27 cellular contexts compared by ENCODE assay signal in genomic region chr4:2264481-2265041, GRCh38. TPM values are rescaled to one million over a fixed set of nuclear protein-coding genes. Genes with fewer than 3 reads are reported as not detected.
DNase-seq lines count a peak whose midpoint lies in the region; ATAC-seq, FAIRE-seq and TF ChIP-seq lines count a peak whose summit lies in the region.
"Had no signal": no experiment of that assay in that cellular context is flagged by ENCODE, and none has a peak within 500 bp of the region (broad histone marks: within the 10 kb centered on the region; RNA-seq: fewer than 3 reads in every experiment).

No MANE protein-coding gene starts in this region.

- no peaks in the 10 kb centered on the region; the same call in 2 of the 3 replicates for H3K36me3 Mint-ChIP-seq in GM23338 (ENCODE audit: low read depth)
- H3K36me3 Mint-ChIP-seq: activated naive CD8-positive, alpha-beta T cell treated with anti-CD3 and anti-CD28 coated beads, Interleukin-2, amount 10 ng/mL, durations not matched to agents 7 days and 5 days; IgD-negative memory B cell; natural killer cell had no signal

- H3K27ac ChIP-seq in heart right ventricle, result no peak overlapping the region
- H3K27ac ChIP-seq in RWPE2 (ENCODE audit: poor library complexity, severe bottlenecking), result no peak overlapping the region
- no peak overlapping the region for H3K27ac ChIP-seq in kidney (ENCODE audit: low read depth in 2 of 2, low read length in 2 of 2)
- H3K27ac ChIP-seq in upper lobe of right lung, result peak overlapping the region; percentile 71
- H3K27ac ChIP-seq in GM23338 (ENCODE audit: low read depth), result no peak overlapping the region
- H3K27ac ChIP-seq: left lung had no signal

- H3F3A ChIP-seq in GM23338 (replicated peaks; ENCODE audit: low read depth), result no peaks in the 10 kb centered on the region

- no peak overlapping the region for H3K4me3 Mint-ChIP-seq in GM23338
- H3K4me3 Mint-ChIP-seq: activated naive CD8-positive, alpha-beta T cell treated with anti-CD3 and anti-CD28 coated beads, Interleukin-2, amount 10 ng/mL, durations not matched to agents 7 days and 5 days; HFFc6; natural killer cell had no signal

- WGBS in heart right ventricle, 2 donors, result 83 to 95% methylated on average over 4 to 6 of the region's 6 CpGs

- H3K9me3 ChIP-seq in heart right ventricle (no peaks in the 10 kb centered on the region), RWPE2 (ENCODE audit: severe bottlenecking) (no peaks in the 10 kb centered on the region), kidney (ENCODE audit: control insufficient read depth in 1 of 2, low read length in 2 of 2) (no peaks in the 10 kb centered on the region), upper lobe of right lung (no peaks in the 10 kb centered on the region)
- H3K9me3 ChIP-seq: left lung, upper lobe of left lung had no signal

- no peaks in the 10 kb centered on the region for H4K20me1 ChIP-seq in GM23338 (replicated peaks; ENCODE audit: insufficient read depth)

- H3K9me2 ChIP-seq in GM23338 (ENCODE audit: insufficient read depth), result no peaks in the 10 kb centered on the region

- H2AFZ ChIP-seq in GM23338, result no peak overlapping the region

- no peaks in the 10 kb centered on the region for H3K9me3 Mint-ChIP-seq in GM23338
- H3K9me3 Mint-ChIP-seq: activated naive CD8-positive, alpha-beta T cell treated with anti-CD3 and anti-CD28 coated beads, Interleukin-2, amount 10 ng/mL, durations not matched to agents 7 days and 5 days; HFFc6; IgD-negative memory B cell; immature natural killer cell; natural killer cell had no signal

- H3K9ac ChIP-seq in kidney (ENCODE audit: low read length in 2 of 2), result no peak overlapping the region

- H3K27me3 ChIP-seq in heart right ventricle, result no peaks in the 10 kb centered on the region
- H3K27me3 ChIP-seq in RWPE2 (ENCODE audit: insufficient read depth, poor library complexity, severe bottlenecking), result no peaks in the 10 kb centered on the region
- H3K27me3 ChIP-seq in upper lobe of right lung, result no peaks in the 10 kb centered on the region
- H3K27me3 ChIP-seq in GM23338 (ENCODE audit: insufficient read depth), result 0 out of 2 replicates have a peak, but pooled peaks cover 4% of the 10 kb centered on the region
- H3K27me3 ChIP-seq: dorsolateral prefrontal cortex, left lung, upper lobe of left lung had no signal

- DNase-seq in Right ventricle myocardium superior (peak; percentile 39), heart right ventricle (no peak), RWPE2 (ENCODE audit: low spot score) (peak; percentile 52), kidney (peak; percentile 71), upper lobe of right lung (no peak), HuH-7.5 (ENCODE audit: low spot score) (no peak), GM23338 (ENCODE audit: low spot score) (no peak)
- DNase-seq: activated CD8-positive, alpha-beta memory T cell treated with anti-CD3 and anti-CD28 coated beads for 24 hours; activated effector memory CD4-positive, alpha-beta T cell treated with Interleukin-2 at 50 U/mL for 16 hours; DND-41; HFFc6; hippocampal formation; immature natural killer cell; natural killer cell; NCI-H1092; NCI-H187 treated with DMSO at 0.1 percent for 48 hours; OCI-M1; retina; stimulated activated CD4-positive, alpha-beta T cell treated with anti-CD3 and anti-CD28 coated beads, Interleukin-2, amount 100 ng/mL, for 48 hours had no signal

- ATAC-seq in Right ventricle myocardium superior (ENCODE audit: poor library complexity), result no peak
- ATAC-seq in heart right ventricle, result no peak
- ATAC-seq in RWPE2 (ENCODE audit: low read depth), result no peak
- no peak for ATAC-seq in upper lobe of right lung
- no peak for ATAC-seq in HG02840 (IDR thresholded peaks at IDR 0.05; ENCODE audit: low FRiP score, unreplicated experiment)
- no peak for ATAC-seq in GM23338
- ATAC-seq: left lung, natural killer cell had no signal

- intact Hi-C loops in Right ventricle myocardium superior (cut with DNase I) (loop anchor here (10.0 kb wide), 1 partner anchor 150 kb away; the partner anchor contains the start of genes CFAP99 and ZFYVE28), heart right ventricle (cut with DNase I) (loop anchor here in 6 of 10 donors (5.0 to 10.0 kb wide), 2 partner anchors 150 to 153 kb away; partner anchors contain the start of genes CFAP99 (in 6 of the 6) and ZFYVE28 (in 6 of the 6)), kidney (cut with DNase I) (no loop called here), upper lobe of right lung (cut with DNase I) (no loop called here)

- H3K4me3 ChIP-seq in heart right ventricle, result no peak overlapping the region
- no peak overlapping the region for H3K4me3 ChIP-seq in RWPE2 (ENCODE audit: severe bottlenecking)
- H3K4me3 ChIP-seq in kidney (ENCODE audit: low read length in 2 of 2), result no peak overlapping the region
- H3K4me3 ChIP-seq in upper lobe of right lung, result no peak overlapping the region
- no peak overlapping the region for H3K4me3 ChIP-seq in GM23338
- H3K4me3 ChIP-seq: left lung, upper lobe of left lung had no signal

- H3K36me3 ChIP-seq in heart right ventricle, result peaks cover 0 to 3% (median 0%) of the 10 kb centered on the region in 9 donors
- peaks cover 4% of the 10 kb centered on the region; the same call in 1 of the 2 replicates for H3K36me3 ChIP-seq in RWPE2 (ENCODE audit: low read depth)
- H3K36me3 ChIP-seq in kidney (ENCODE audit: control insufficient read depth in 1 of 2, insufficient read depth in 2 of 2, low read length in 2 of 2), result no peaks in the 10 kb centered on the region
- no peaks in the 10 kb centered on the region for H3K36me3 ChIP-seq in upper lobe of right lung
- H3K36me3 ChIP-seq in GM23338 (ENCODE audit: insufficient read depth), result no peaks in the 10 kb centered on the region
- H3K36me3 ChIP-seq: left lung had no signal

- peaks cover 23 to 71% (median 46%) of the 10 kb centered on the region in 9 donors for H3K4me1 ChIP-seq in heart right ventricle
- peaks cover 4% of the 10 kb centered on the region for H3K4me1 ChIP-seq in RWPE2 (ENCODE audit: insufficient read depth, poor library complexity, severe bottlenecking)
- H3K4me1 ChIP-seq in kidney (ENCODE audit: control insufficient read depth in 1 of 2, insufficient read depth in 1 of 2, low read depth in 1 of 2, low read length in 2 of 2), result peaks cover 8 to 36% of the 10 kb centered on the region in 2 donors
- H3K4me1 ChIP-seq in upper lobe of right lung, result peaks cover 42% of the 10 kb centered on the region
- H3K4me1 ChIP-seq in GM23338 (ENCODE audit: insufficient read depth), result peaks cover 8% of the 10 kb centered on the region

- no peak overlapping the region for H3K4me2 ChIP-seq in GM23338

- H3K4me1 Mint-ChIP-seq in GM23338, result peaks cover 22% of the 10 kb centered on the region
- H3K4me1 Mint-ChIP-seq: activated naive CD8-positive, alpha-beta T cell treated with anti-CD3 and anti-CD28 coated beads, Interleukin-2, amount 10 ng/mL, durations not matched to agents 7 days and 5 days had no signal

- no peak for TF ChIP-seq CTCF in heart right ventricle (IDR thresholded peaks at IDR 0.05)
- TF ChIP-seq CTCF in RWPE2 (IDR thresholded peaks at IDR 0.05; ENCODE audit: poor library complexity, severe bottlenecking), result no peak
- TF ChIP-seq CTCF in kidney (IDR thresholded peaks at IDR 0.05; ENCODE audit: borderline replicate concordance, extremely low read depth, insufficient read depth), result no peak
- no peak for TF ChIP-seq CTCF in upper lobe of right lung (IDR thresholded peaks at IDR 0.05)
- no peak for TF ChIP-seq CTCF in GM23338 (conservative IDR thresholded peaks at IDR 0.05; ENCODE audit: low read depth in 2 of 2)

- no peak overlapping the region for H3K27ac Mint-ChIP-seq in GM23338
- H3K27ac Mint-ChIP-seq: activated naive CD8-positive, alpha-beta T cell treated with anti-CD3 and anti-CD28 coated beads, Interleukin-2, amount 10 ng/mL, durations not matched to agents 7 days and 5 days; HFFc6 had no signal

- no peaks in the 10 kb centered on the region for H3K79me2 ChIP-seq in GM23338 (replicated peaks; ENCODE audit: insufficient read depth)

- H3K27me3 Mint-ChIP-seq in GM23338 (ENCODE audit: insufficient read depth, low read depth, poor library complexity), result peaks cover 3% of the 10 kb centered on the region
- H3K27me3 Mint-ChIP-seq: activated naive CD8-positive, alpha-beta T cell treated with anti-CD3 and anti-CD28 coated beads, Interleukin-2, amount 10 ng/mL, durations not matched to agents 7 days and 5 days; IgD-negative memory B cell had no signal

- FAIRE-seq in kidney (lab: Jason Lieb, UNC), result no peak
- FAIRE-seq: astrocyte, frontal cortex had no signal

TF ChIP-seq in GM23338, 12 proteins besides CTCF, POLR2A, EP300 and RAD21 (continues in another document):
- TF ChIP-seq NANOG (IDR thresholded peaks at IDR 0.05; ENCODE audit: borderline replicate concordance) (no peak), EZH2phosphoT487 (IDR thresholded peaks at IDR 0.05; ENCODE audit: unreplicated experiment) (no peak), STAT1 (IDR thresholded peaks at IDR 0.05; ENCODE audit: unreplicated experiment) (no peak)

RNA-seq across cellular contexts. Expression of gene MXD4, which starts 2.7 kb away (rescaled TPM):
- total RNA-seq in Right ventricle myocardium superior (31.5 TPM), heart right ventricle (10 to 100 TPM; 19.1 to 44.2 (median 27.9) TPM), kidney (84.8 TPM), upper lobe of right lung (72.7 TPM)
- polyA plus RNA-seq in heart right ventricle (10 to 100 TPM; 29.6 to 82.2 TPM), kidney (ENCODE audit: insufficient read depth, low read depth, low replicate concordance) (49.8 TPM), GM23338 (2016; fragmentation: Nextera tagmentation; extraction: Ambion mirVana) (6.9 and 11.5 TPM in 2 replicates)
- 19.9 and 26.4 TPM in 2 replicates for total RNA-seq in GM23338 (2014; rRNA removed; shearing (Covaris generic))

RNA-seq across cellular contexts. Expression of gene HAUS3, which starts 22.6 kb away (rescaled TPM):
- 5.7 TPM for total RNA-seq in Right ventricle myocardium superior
- 1 to 10 TPM; 4.0 to 7.3 (median 6.5) TPM for total RNA-seq in heart right ventricle
- polyA plus RNA-seq in heart right ventricle, result 10 to 100 TPM in 1 of 2 donors, 1 to 10 TPM in 1; 3.5 to 10.5 TPM
- 12.1 TPM for total RNA-seq in kidney
- polyA plus RNA-seq in kidney (ENCODE audit: insufficient read depth, low read depth, low replicate concordance), result 4.1 TPM
- total RNA-seq in upper lobe of right lung, result 13.0 TPM
- total RNA-seq in GM23338 (2014; rRNA removed; shearing (Covaris generic)), result 23.7 and 36.0 TPM in 2 replicates
- 16.3 and 21.4 TPM in 2 replicates for polyA plus RNA-seq in GM23338 (2016; fragmentation: Nextera tagmentation; extraction: Ambion mirVana)

RNA-seq across cellular contexts. Expression of gene POLN, which starts 22.6 kb away (rescaled TPM):
- total RNA-seq in Right ventricle myocardium superior (2.3 TPM), heart right ventricle (1 to 10 TPM; 1.3 to 3.1 (median 2.1) TPM), kidney (3.8 TPM), upper lobe of right lung (2.7 TPM)
- polyA plus RNA-seq in heart right ventricle (1 to 10 TPM in 1 of 2 donors, under 1 TPM in 1; 0.97 to 2.4 TPM), kidney (ENCODE audit: insufficient read depth, low read depth, low replicate concordance) (1.3 TPM), GM23338 (2016; fragmentation: Nextera tagmentation; extraction: Ambion mirVana) (1.8 and 4.0 TPM in 2 replicates)
- 1.8 and 4.8 TPM in 2 replicates for total RNA-seq in GM23338 (2014; rRNA removed; shearing (Covaris generic))

Comparison
In these comparisons a context has a peak if more than half of its experiments do, and no peak if none do; other contexts are left out.
1. DNase-seq: peak in Right ventricle myocardium superior (single experiment), RWPE2 (single experiment) and kidney (single experiment); none in heart right ventricle (0 of 2), upper lobe of right lung (single experiment), HuH-7.5 (single experiment) and GM23338 (single experiment).
2. intact Hi-C loops: an anchor here in Right ventricle myocardium superior (10.0 kb wide) and heart right ventricle (5.0 to 10.0 kb wide); none called in kidney and upper lobe of right lung.